ENCODE assay signal across 8 cellular contexts in the genomic region with DNA sequence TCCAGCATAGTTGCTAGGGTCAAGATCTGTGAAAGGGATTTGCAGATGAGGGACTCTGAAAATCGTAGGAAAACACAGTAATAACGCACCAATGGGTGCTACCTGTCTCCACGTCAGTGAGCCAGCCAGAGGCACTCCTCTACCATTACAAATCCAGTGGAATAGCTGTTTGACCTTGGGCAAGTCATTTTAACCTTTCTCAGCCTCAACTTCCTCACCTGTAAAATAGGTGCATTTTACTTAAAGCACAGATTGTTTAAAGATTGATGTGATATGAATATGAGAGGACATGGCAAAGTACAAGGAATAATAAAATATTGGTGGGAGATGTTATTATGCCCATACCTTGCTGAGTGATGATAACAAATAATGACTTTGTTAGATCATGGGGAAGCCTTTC.
"Had no signal": no experiment of that assay in that cellular context is flagged by ENCODE, and none has a peak within 500 bp of the region (broad histone marks: within the 10 kb centered on the region; RNA-seq: fewer than 3 reads in every experiment).

No MANE protein-coding gene starts in this region.

- FAIRE-seq: G401.6, GM12878, GM12891, GM12892, GM18507, GM19239 had no signal

- DNase-seq: GDM1, GF-D8 had no signal

- ATAC-seq: GM12878 had no signal

- H3K4me3 ChIP-seq: GM12878 had no signal
